ENCODE assay signal across 9 cellular contexts in genomic region chr5:6745706-6746217, GRCh38.
A peak's percentile ranks its signal among the peaks of the same experiment; 100 is the strongest.
DNase-seq lines count a peak whose midpoint lies in the region; ATAC-seq and TF ChIP-seq lines count a peak whose summit lies in the region.
"Had no signal": no experiment of that assay in that cellular context is flagged by ENCODE, and none has a peak within 500 bp of the region (broad histone marks: within the 10 kb centered on the region; RNA-seq: fewer than 3 reads in every experiment).

No MANE protein-coding gene starts in this region.

- peak; percentile 32 to 53 for DNase-seq in SHP77 (lab: John Stamatoyannopoulos, UW)
- DNase-seq in SHP77 treated with DMSO at 0.1 percent for 48 hours (lab: John Stamatoyannopoulos, UW) = no peak
- peak; percentile 57 for DNase-seq in KBM-7
- DNase-seq in fibroblast of gingiva (ENCODE audit: low read depth) = peak; percentile 67

- H3K36me3 ChIP-seq in neutrophil = peaks cover 82% of the 10 kb centered on the region

- peaks cover 34% of the 10 kb centered on the region for H3K4me1 Mint-ChIP-seq in stimulated activated memory B cell treated with anti-CD40 and anti-IgM and Interleukin-4, amounts not matched to agents 10 μg/mL and 1 μg/mL and 100 μg/mL, for 72 hours

- no peak overlapping the region for H3K27ac Mint-ChIP-seq in stimulated activated memory B cell treated with anti-CD40 and anti-IgM and Interleukin-4, amounts not matched to agents 10 μg/mL and 1 μg/mL and 100 μg/mL, for 72 hours
- H3K27ac Mint-ChIP-seq: dendritic cell treated with granulocyte-macrophage colony-stimulating factor and Interleukin-4, amounts not matched to agents 40 ng/mL and 50 ng/mL, for 4 days had no signal

- H3K27me3 ChIP-seq in neutrophil = no peaks in the 10 kb centered on the region

- H3K4me1 ChIP-seq in neutrophil (ENCODE audit: control insufficient read depth in 1 of 2, insufficient read depth in 1 of 2, low read depth in 1 of 2, low read length in 1 of 2) = no peaks in the 10 kb centered on the region

- H3K9me3 Mint-ChIP-seq in stimulated activated memory B cell treated with anti-CD40 and anti-IgM and Interleukin-4, amounts not matched to agents 10 μg/mL and 1 μg/mL and 100 μg/mL, for 72 hours = no peaks in the 10 kb centered on the region
- H3K9me3 Mint-ChIP-seq: dendritic cell treated with granulocyte-macrophage colony-stimulating factor and Interleukin-4, amounts not matched to agents 40 ng/mL and 50 ng/mL, for 4 days had no signal

- ATAC-seq in GM21390 (IDR thresholded peaks at IDR 0.05; ENCODE audit: unreplicated experiment) (peak; percentile 64), SK-N-SH treated with all-trans-retinoic acid at 6 μM for 48 hours (peak; percentile 85)
- no peak for ATAC-seq in stimulated activated memory B cell treated with anti-CD40 and anti-IgM and Interleukin-4, amounts not matched to agents 10 μg/mL and 1 μg/mL and 100 μg/mL, for 72 hours

- no peaks in the 10 kb centered on the region for H3K9me3 ChIP-seq in neutrophil

- no peak overlapping the region for H3K4me3 ChIP-seq in neutrophil (ENCODE audit: low read depth in 1 of 2, low read length in 1 of 2)

- H3K36me3 Mint-ChIP-seq in stimulated activated memory B cell treated with anti-CD40 and anti-IgM and Interleukin-4, amounts not matched to agents 10 μg/mL and 1 μg/mL and 100 μg/mL, for 72 hours = peaks cover 69% of the 10 kb centered on the region

- H3K4me3 Mint-ChIP-seq in stimulated activated memory B cell treated with anti-CD40 and anti-IgM and Interleukin-4, amounts not matched to agents 10 μg/mL and 1 μg/mL and 100 μg/mL, for 72 hours = no peak overlapping the region
- H3K4me3 Mint-ChIP-seq: dendritic cell treated with granulocyte-macrophage colony-stimulating factor and Interleukin-4, amounts not matched to agents 40 ng/mL and 50 ng/mL, for 4 days had no signal

- in situ Hi-C loops in KBM-7 (cut with MboI; ENCODE audit: low pct_unique_long_range_greater_than_20kb, low sequenced_read_pairs) = no loop called here

- TF ChIP-seq CTCF in neutrophil (IDR thresholded peaks at IDR 0.05) = peak; percentile 25

- no peaks in the 10 kb centered on the region for H3K27me3 Mint-ChIP-seq in stimulated activated memory B cell treated with anti-CD40 and anti-IgM and Interleukin-4, amounts not matched to agents 10 μg/mL and 1 μg/mL and 100 μg/mL, for 72 hours
- H3K27me3 Mint-ChIP-seq: dendritic cell treated with granulocyte-macrophage colony-stimulating factor and Interleukin-4, amounts not matched to agents 40 ng/mL and 50 ng/mL, for 4 days had no signal

- H3K27ac ChIP-seq in neutrophil = no peak overlapping the region

TF ChIP-seq in SK-N-SH treated with all-trans-retinoic acid at 6 μM for 48 hours, 23 proteins besides CTCF, POLR2A, EP300 and RAD21:
- TF ChIP-seq ESRRG (CRISPR knock-in tag; IDR thresholded peaks at IDR 0.05) (no peak), CSRNP3 (CRISPR knock-in tag; IDR thresholded peaks at IDR 0.05) (no peak), SNAI2 (CRISPR knock-in tag; IDR thresholded peaks at IDR 0.05) (no peak), ZFP30 (CRISPR knock-in tag; IDR thresholded peaks at IDR 0.05) (no peak), GLIS3 (CRISPR knock-in tag; IDR thresholded peaks at IDR 0.05) (no peak), TSHZ2 (CRISPR knock-in tag; IDR thresholded peaks at IDR 0.05) (no peak), POU6F1 (CRISPR knock-in tag; IDR thresholded peaks at IDR 0.05; ENCODE audit: borderline replicate concordance, low read depth) (no peak), PATZ1 (CRISPR knock-in tag; IDR thresholded peaks at IDR 0.05; ENCODE audit: borderline replicate concordance) (no peak), ZNF70 (CRISPR knock-in tag; IDR thresholded peaks at IDR 0.05) (no peak), ZC3H10 (CRISPR knock-in tag; IDR thresholded peaks at IDR 0.05) (no peak), RARB (CRISPR knock-in tag; IDR thresholded peaks at IDR 0.05) (no peak), ZNF565 (CRISPR knock-in tag; conservative IDR thresholded peaks at IDR 0.05; ENCODE audit: low read depth) (no peak)
